In the genomic region with DNA sequence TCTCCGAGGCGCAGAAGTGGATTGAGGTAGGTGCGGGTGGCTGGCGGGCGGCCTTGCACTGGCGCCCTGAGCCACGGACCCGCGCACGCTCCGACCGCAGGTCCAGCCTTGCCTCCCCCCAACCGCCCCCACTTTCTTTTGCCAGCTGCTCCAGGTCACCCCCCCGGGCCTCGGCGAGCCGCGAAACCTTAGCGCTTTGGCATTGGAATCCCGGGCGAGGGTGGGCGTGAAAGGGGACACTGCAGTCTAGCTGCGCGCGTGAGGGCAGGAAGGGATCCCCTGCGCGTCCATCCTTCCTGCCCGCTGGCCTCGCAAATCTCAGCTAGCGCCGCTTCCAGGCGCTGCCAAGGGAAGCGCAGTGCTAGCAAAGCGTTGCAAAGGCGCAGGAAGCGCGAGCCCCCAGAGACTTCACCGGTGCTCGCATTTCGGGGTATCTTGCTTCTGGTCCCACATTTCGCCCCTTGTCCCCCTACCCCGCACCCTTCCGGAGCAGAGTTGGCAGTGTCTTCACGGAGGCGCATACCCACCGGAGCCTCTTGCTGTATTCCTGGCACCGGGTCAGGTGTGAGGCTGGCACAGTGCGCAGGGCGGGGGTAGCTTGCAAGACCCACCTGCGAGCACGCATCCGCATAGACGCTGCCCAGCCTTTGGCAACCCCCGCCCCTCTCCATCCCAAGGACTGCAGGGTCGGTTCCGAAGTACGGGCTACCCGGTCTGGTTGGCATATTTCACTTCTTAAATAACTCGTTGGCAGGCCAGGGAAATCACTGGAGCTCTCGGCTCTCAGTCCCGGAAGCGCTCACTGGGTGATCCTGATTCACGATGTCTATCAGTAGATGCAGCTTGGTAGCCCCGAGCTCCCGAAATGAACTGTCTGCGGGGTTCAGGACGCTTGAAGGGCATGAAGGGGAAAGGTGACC, we compare ENCODE assay signal across 8 cellular contexts.
A peak's percentile ranks its signal among the peaks of the same experiment; 100 is the strongest.
DNase-seq lines count a peak whose midpoint lies in the region; ATAC-seq and TF ChIP-seq lines count a peak whose summit lies in the region.

No MANE protein-coding gene starts in this region.

- H4K20me1 ChIP-seq in MM.1S (ENCODE audit: insufficient read depth, low read length), result no peaks in the 10 kb centered on the region

- no peaks in the 10 kb centered on the region for H3K79me2 ChIP-seq in MM.1S (ENCODE audit: low read length)

- H3K27me3 ChIP-seq in MM.1S (replicated peaks; ENCODE audit: insufficient read depth, low read length), result no peaks in the 10 kb centered on the region

- no peaks in the 10 kb centered on the region for H3K9me3 ChIP-seq in MM.1S (replicated peaks; ENCODE audit: insufficient read depth, low read length)

- H3K9ac ChIP-seq in MM.1S (ENCODE audit: low read length), result peak overlapping the region; percentile 31; the same call in 1 of the 2 replicates

- H3K4me1 ChIP-seq in MM.1S (ENCODE audit: low read length), result no peaks in the 10 kb centered on the region

- H3K27ac ChIP-seq in MM.1S (ENCODE audit: low read length), result no peak overlapping the region

- peak overlapping the region; percentile 31 for H3K27ac Mint-ChIP-seq in stimulated activated naive B cell treated with anti-CD40 and anti-IgM and Interleukin-4, amounts not matched to agents 10 μg/mL and 1 μg/mL and 100 μg/mL, for 72 hours

- H3K4me3 ChIP-seq in MM.1S (ENCODE audit: low read length) (peak overlapping the region; percentile 70), cardiac fibroblast (replicated peaks in 1 of 2; ENCODE audit: low read depth in 2 of 2, low read length in 2 of 2) (peak overlapping the region; percentile 55 to 71)

- TF ChIP-seq CTCF in MM.1S (IDR thresholded peaks at IDR 0.05; ENCODE audit: low read length) (no peak), cardiac fibroblast (IDR thresholded peaks at IDR 0.05; ENCODE audit: low read depth, low read length) (no peak)

- H2AFZ ChIP-seq in MM.1S (ENCODE audit: low read length), result peak overlapping the region; percentile 88

- DNase-seq in Caki2 (ENCODE audit: low read depth), result peak; percentile 68
- DNase-seq in MM.1S, result no peak
- peak in 1 of 2 donors; percentile 21 for DNase-seq in cardiac fibroblast (ENCODE audit: low read depth in 2 of 2)
- peak; percentile 36 for DNase-seq in kidney glomerular epithelial cell (lab: John Stamatoyannopoulos, UW)
- DNase-seq in stimulated activated naive B cell treated with anti-CD40 and anti-IgM and Interleukin-4, amounts not matched to agents 10 μg/mL and 1 μg/mL and 100 μg/mL, for 72 hours, result no peak
- DNase-seq in activated CD8-positive, alpha-beta memory T cell treated with anti-CD3 and anti-CD28 coated beads, Interleukin-2, amount 50 U/mL, for 48 hours, result no peak

- in situ Hi-C loops in Caki2 (cut with HindIII; ENCODE audit: low pct_unique_long_range_greater_than_20kb, low sequenced_read_pairs), result no loop called here

- H3K4me1 Mint-ChIP-seq in stimulated activated naive B cell treated with anti-CD40 and anti-IgM and Interleukin-4, amounts not matched to agents 10 μg/mL and 1 μg/mL and 100 μg/mL, for 72 hours, result peaks cover 0 to 20% of the 10 kb centered on the region in 2 donors

- peak overlapping the region; percentile 97 for H3K4me2 ChIP-seq in MM.1S (ENCODE audit: low read depth, low read length)

- H3K36me3 Mint-ChIP-seq in stimulated activated naive B cell treated with anti-CD40 and anti-IgM and Interleukin-4, amounts not matched to agents 10 μg/mL and 1 μg/mL and 100 μg/mL, for 72 hours, result peaks cover 0 to 3% of the 10 kb centered on the region in 2 donors

- H3K27me3 Mint-ChIP-seq in stimulated activated naive B cell treated with anti-CD40 and anti-IgM and Interleukin-4, amounts not matched to agents 10 μg/mL and 1 μg/mL and 100 μg/mL, for 72 hours, result peaks cover 55 to 68% of the 10 kb centered on the region in 2 donors

- ATAC-seq in stimulated activated naive B cell treated with anti-CD40 and anti-IgM and Interleukin-4, amounts not matched to agents 10 μg/mL and 1 μg/mL and 100 μg/mL, for 72 hours (replicated peaks), result peak in 1 of 2 donors; percentile 19
- ATAC-seq in GM21717 (IDR thresholded peaks at IDR 0.05; ENCODE audit: unreplicated experiment) (no peak), HG02763 (IDR thresholded peaks at IDR 0.05; ENCODE audit: unreplicated experiment) (no peak)

- peaks cover 1 to 3% of the 10 kb centered on the region in 2 donors for H3K9me3 Mint-ChIP-seq in stimulated activated naive B cell treated with anti-CD40 and anti-IgM and Interleukin-4, amounts not matched to agents 10 μg/mL and 1 μg/mL and 100 μg/mL, for 72 hours

- no peaks in the 10 kb centered on the region for H3F3A ChIP-seq in MM.1S (ENCODE audit: insufficient read depth, low read length)

- H3K36me3 ChIP-seq in MM.1S (replicated peaks; ENCODE audit: insufficient read depth, low read length), result no peaks in the 10 kb centered on the region

- H3K4me3 Mint-ChIP-seq in stimulated activated naive B cell treated with anti-CD40 and anti-IgM and Interleukin-4, amounts not matched to agents 10 μg/mL and 1 μg/mL and 100 μg/mL, for 72 hours, result peak overlapping the region; percentile 45 to 62

- no peaks in the 10 kb centered on the region for H3K9me2 ChIP-seq in MM.1S (replicated peaks; ENCODE audit: insufficient read depth, low read length)

Comparison
In these comparisons a context has a peak if more than half of its experiments do, and no peak if none do; other contexts are left out.
1. DNase-seq: peak in Caki2 (single experiment) and kidney glomerular epithelial cell (single experiment); none in MM.1S (single experiment), stimulated activated naive B cell treated with anti-CD40 and anti-IgM and Interleukin-4, amounts not matched to agents 10 μg/mL and 1 μg/mL and 100 μg/mL, for 72 hours (single experiment) and activated CD8-positive, alpha-beta memory T cell treated with anti-CD3 and anti-CD28 coated beads, Interleukin-2, amount 50 U/mL, for 48 hours (single experiment).